ENCODE assay signal across 8 cellular contexts in the genomic region with DNA sequence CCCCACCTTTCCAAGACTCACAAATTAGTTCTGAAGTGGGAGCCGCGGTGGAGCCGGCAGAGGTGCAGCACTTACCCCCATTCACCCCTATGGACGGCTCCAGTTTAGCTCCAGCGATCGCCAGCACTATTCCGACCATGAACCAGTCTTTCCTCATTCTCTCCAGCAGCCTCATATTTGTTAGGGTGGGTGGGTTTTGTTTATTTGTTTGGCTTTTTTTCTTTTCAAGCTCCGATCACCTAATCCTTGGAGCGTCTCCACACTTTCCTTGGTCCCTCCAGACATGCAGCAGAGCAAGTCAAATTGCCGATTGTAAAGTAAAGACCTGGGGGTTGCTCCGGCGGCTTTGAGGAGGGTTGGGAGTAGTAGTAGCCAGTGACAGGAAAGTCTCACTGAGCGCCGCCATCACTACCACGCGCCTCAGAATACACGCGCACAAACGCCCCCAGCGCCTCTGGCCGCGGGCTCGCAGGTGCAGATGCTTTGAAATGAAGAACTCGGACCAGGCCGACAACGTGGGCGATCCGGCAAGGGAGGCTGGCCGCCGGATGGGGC. TPM values are rescaled to one million over a fixed set of nuclear protein-coding genes. Genes with fewer than 3 reads are reported as not detected.
DNase-seq lines count a peak whose midpoint lies in the region; ATAC-seq and TF ChIP-seq lines count a peak whose summit lies in the region.

A gene with protein sequence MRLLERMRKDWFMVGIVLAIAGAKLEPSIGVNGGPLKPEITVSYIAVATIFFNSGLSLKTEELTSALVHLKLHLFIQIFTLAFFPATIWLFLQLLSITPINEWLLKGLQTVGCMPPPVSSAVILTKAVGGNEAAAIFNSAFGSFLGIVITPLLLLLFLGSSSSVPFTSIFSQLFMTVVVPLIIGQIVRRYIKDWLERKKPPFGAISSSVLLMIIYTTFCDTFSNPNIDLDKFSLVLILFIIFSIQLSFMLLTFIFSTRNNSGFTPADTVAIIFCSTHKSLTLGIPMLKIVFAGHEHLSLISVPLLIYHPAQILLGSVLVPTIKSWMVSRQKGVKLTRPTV (minus strand): TSS at position 398 of the 555 bp plus-strand sequence. CDS start 223 bp downstream, at position 175.

- peak within 1 kb of the TSS; percentile 81 to 99 for H3K9ac ChIP-seq in colonic mucosa (ENCODE audit: low read depth in 2 of 2, low read length in 2 of 2)

- H3K4me1 ChIP-seq in colonic mucosa: no peaks in the 10 kb centered on the region

- no peaks in the 10 kb centered on the region for H3K27me3 ChIP-seq in colonic mucosa

- no peaks in the 10 kb centered on the region for H3K9me3 ChIP-seq in colonic mucosa

- DNase-seq in AG10803 (ENCODE audit: low read depth) (peak; percentile 60), NCI-H345 treated with DMSO at 0.1 percent for 48 hours (lab: John Stamatoyannopoulos, UW; ENCODE audit: unreplicated experiment) (peak; percentile 35), colonic mucosa (peak; percentile 84), left colon (peak; percentile 70 to 84)
- peak; percentile 47 to 50 for DNase-seq in activated CD4-positive, alpha-beta T cell treated with anti-CD3 and anti-CD28 coated beads for 24 hours (ENCODE audit: low read depth in 2 of 2)
- peak; percentile 75 to 77 for DNase-seq in stimulated activated CD4-positive, alpha-beta T cell treated with anti-CD3 and anti-CD28 coated beads, Interleukin-2, amount 100 ng/mL, for 24 hours

- intact Hi-C loops in colonic mucosa (cut with DNase I): loop anchor here (10.0 kb wide), 1 partner anchor 177 kb away; no protein-coding TSS in a partner anchor
- intact Hi-C loops in left colon (cut with DNase I, micrococcal nuclease): no loop called here

- ATAC-seq in GM18907 (IDR thresholded peaks at IDR 0.05; ENCODE audit: unreplicated experiment) (peak; percentile 90), HG03108 (IDR thresholded peaks at IDR 0.05; ENCODE audit: unreplicated experiment) (peak; percentile 77), left colon (peak; percentile 88)

- H3K4me3 ChIP-seq in AG10803 (ENCODE audit: low read length): peak within 1 kb of the TSS; percentile 95
- H3K4me3 ChIP-seq in colonic mucosa: peak within 1 kb of the TSS; percentile 96

- H3K27ac ChIP-seq in colonic mucosa: peak within 1 kb of the TSS; percentile 71

- TF ChIP-seq CTCF in AG10803 (conservative IDR thresholded peaks at IDR 0.05; ENCODE audit: low read length): no peak
- no peak for TF ChIP-seq CTCF in colonic mucosa (IDR thresholded peaks at IDR 0.05)

- no peaks in the 10 kb centered on the region for H3K36me3 ChIP-seq in colonic mucosa

RNA-seq across cellular contexts. Expression of the gene that starts here (rescaled TPM):
- 10 to 100 TPM; 17.4 to 19.2 TPM for total RNA-seq in colonic mucosa
- 10 to 100 TPM; 16.8 to 17.0 TPM for total RNA-seq in left colon

Comparison
In these comparisons a context has a peak if more than half of its experiments do, and no peak if none do; other contexts are left out.
1. Peak in every context shown above with its lines: DNase-seq, ATAC-seq, H3K4me3 ChIP-seq and H3K27ac ChIP-seq.